In the genomic region with DNA sequence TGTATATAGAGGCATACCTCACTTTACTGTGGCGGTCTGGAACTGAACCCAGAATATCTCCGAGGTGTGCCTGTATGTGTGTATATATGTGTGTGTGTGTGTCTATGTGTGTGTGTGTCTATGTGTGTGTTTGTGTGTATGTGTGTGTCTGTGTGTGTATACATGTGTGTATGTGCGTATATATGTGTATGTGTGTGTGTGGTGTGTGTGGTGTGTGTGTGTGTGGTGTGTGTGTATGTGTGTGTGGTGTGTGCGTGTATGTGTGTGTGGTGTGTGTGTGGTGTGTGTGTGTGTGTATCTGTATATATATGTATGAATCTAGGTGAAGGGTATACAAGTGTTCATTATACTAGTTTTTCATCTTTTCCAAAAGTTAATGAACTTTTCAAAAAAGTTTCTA, we compare ENCODE assay signal across 17 cellular contexts. TPM values are rescaled to one million over a fixed set of nuclear protein-coding genes. Genes with fewer than 3 reads are reported as not detected.
A peak's percentile ranks its signal among the peaks of the same experiment; 100 is the strongest.
DNase-seq lines count a peak whose midpoint lies in the region; ATAC-seq, FAIRE-seq and TF ChIP-seq lines count a peak whose summit lies in the region.
"Had no signal": no experiment of that assay in that cellular context is flagged by ENCODE, and none has a peak within 500 bp of the region (broad histone marks: within the 10 kb centered on the region; RNA-seq: fewer than 3 reads in every experiment).

No MANE protein-coding gene starts in this region.

- H3K4me3 Mint-ChIP-seq in WTC11 (no peak overlapping the region), osteocyte (ENCODE audit: unreplicated experiment) (no peak overlapping the region)
- H3K4me3 Mint-ChIP-seq: CD4-positive, alpha-beta T cell had no signal

- H2AFZ ChIP-seq in endothelial cell of umbilical vein (ENCODE audit: low read depth, low read length), result no peak overlapping the region

- ATAC-seq in WTC11, result no peak
- ATAC-seq in gastrocnemius medialis, result no peak
- ATAC-seq in HG03460 (IDR thresholded peaks at IDR 0.05; ENCODE audit: unreplicated experiment), result no peak
- no peak for ATAC-seq in GM18517 (IDR thresholded peaks at IDR 0.05; ENCODE audit: unreplicated experiment)
- no peak for ATAC-seq in GM21786 (IDR thresholded peaks at IDR 0.05; ENCODE audit: unreplicated experiment)

- no peaks in the 10 kb centered on the region for H4K20me1 ChIP-seq in endothelial cell of umbilical vein (replicated peaks; ENCODE audit: control insufficient read depth, extremely low read depth, insufficient read depth, low read length)

- dilution Hi-C loops in endothelial cell of umbilical vein (cut with MboI; ENCODE audit: extremely low pct_ligation_motif_present, low sequenced_read_pairs), result no loop called here

- in situ Hi-C loops in gastrocnemius medialis (cut with MboI; ENCODE audit: low sequenced_read_pairs in 4 of 4), result loop anchor here in 2 of 4 donors (25.0 kb wide), 2 partner anchors 349 to 451 kb away; a partner anchor contains a TSS

- no TSS peak for BruUV-seq in endothelial cell of umbilical vein (replicated peaks; lab: Mats Ljungman, UMichigan)

- no peaks in the 10 kb centered on the region for H3K36me3 ChIP-seq in endothelial cell of umbilical vein (ENCODE audit: control insufficient read depth in 2 of 2, extremely low read depth in 1 of 2, insufficient read depth in 2 of 2, low read length in 2 of 2)
- no peaks in the 10 kb centered on the region for H3K36me3 ChIP-seq in gastrocnemius medialis

- DNase-seq in GM18507 (ENCODE audit: extremely low spot score, insufficient read length, low read depth) (no peak), WTC11 (ENCODE audit: low spot score) (no peak), endothelial cell of umbilical vein (ENCODE audit: low read depth, low spot score) (no peak), gastrocnemius medialis (no peak), osteocyte (ENCODE audit: extremely low spot score, unreplicated experiment) (no peak)
- DNase-seq: Calu3; CD4-positive, alpha-beta T cell; DMS53; KBM-7; NCI-H1436; NCI-H2029; NCI-H748 treated with DMSO at 0.1 percent for 48 hours; RPMI8226 had no signal

- H3K4me1 Mint-ChIP-seq in WTC11 (peaks cover 33% of the 10 kb centered on the region), osteocyte (ENCODE audit: unreplicated experiment) (peaks cover 21% of the 10 kb centered on the region)

- TF ChIP-seq CTCF in WTC11 (IDR thresholded peaks at IDR 0.05) (no peak), endothelial cell of umbilical vein (IDR thresholded peaks at IDR 0.05; ENCODE audit: extremely low read depth in 1 of 2, insufficient read depth in 1 of 2, low read depth in 1 of 2, low read length in 2 of 2) (no peak), gastrocnemius medialis (IDR thresholded peaks at IDR 0.05 in 4 of 5, conservative IDR thresholded peaks at IDR 0.05 in 1 of 5) (no peak), osteocyte (IDR thresholded peaks at IDR 0.05) (no peak)

- FAIRE-seq in GM18507 (lab: Jason Lieb, UNC) (peak; percentile 21), endothelial cell of umbilical vein (lab: Jason Lieb, UNC) (peak; percentile 24)

- H3K27me3 ChIP-seq in endothelial cell of umbilical vein (ENCODE audit: control insufficient read depth in 2 of 2, insufficient read depth in 2 of 2, low read length in 2 of 2) (no peaks in the 10 kb centered on the region), gastrocnemius medialis (no peaks in the 10 kb centered on the region)

- TF ChIP-seq POLR2A in endothelial cell of umbilical vein (IDR thresholded peaks at IDR 0.05; ENCODE audit: low read depth, low read length) (no peak), gastrocnemius medialis (IDR thresholded peaks at IDR 0.05) (no peak)

- H3K36me3 Mint-ChIP-seq in WTC11, result peaks cover 13% of the 10 kb centered on the region
- H3K36me3 Mint-ChIP-seq in osteocyte (ENCODE audit: unreplicated experiment), result peaks cover 19% of the 10 kb centered on the region

- intact Hi-C loops in endothelial cell of umbilical vein (cut with micrococcal nuclease), result no loop called here
- intact Hi-C loops in gastrocnemius medialis (cut with DNase I; ENCODE audit: low total_unique reads), result no loop called here

- CTCF ChIA-PET in WTC11 (lab: Charles Lee), result interaction anchor here (1.4 to 2.0 kb wide), 2 partner anchors 37 to 207 kb away, joined by 4 to 7 read pairs; a partner anchor contains a TSS
- CTCF ChIA-PET in endothelial cell of umbilical vein (lab: Charles Lee), result interaction anchor here (2.1 kb wide), 1 partner anchor 207 kb away, joined by 14 read pairs; no protein-coding TSS in a partner anchor

- H3K4me1 ChIP-seq in endothelial cell of umbilical vein (ENCODE audit: control insufficient read depth, extremely low read depth, insufficient read depth, low read length) (peaks cover 9% of the 10 kb centered on the region), gastrocnemius medialis (peaks cover 19 to 28% of the 10 kb centered on the region in 2 donors)

- H3K9me3 Mint-ChIP-seq in WTC11 (no peaks in the 10 kb centered on the region), osteocyte (ENCODE audit: unreplicated experiment) (no peaks in the 10 kb centered on the region)
- H3K9me3 Mint-ChIP-seq: CD4-positive, alpha-beta T cell had no signal

- H3K9me3 ChIP-seq in endothelial cell of umbilical vein (replicated peaks; ENCODE audit: control insufficient read depth, insufficient read depth, low read length), result no peaks in the 10 kb centered on the region
- no peaks in the 10 kb centered on the region for H3K9me3 ChIP-seq in gastrocnemius medialis

- H3K9me1 ChIP-seq in endothelial cell of umbilical vein (replicated peaks; ENCODE audit: control insufficient read depth, extremely low read depth, insufficient read depth, low read length), result no peaks in the 10 kb centered on the region

- H3K79me2 ChIP-seq in endothelial cell of umbilical vein (ENCODE audit: control insufficient read depth, insufficient read depth, low read length), result peaks cover under 1% of the 10 kb centered on the region

- no peak overlapping the region for H3K9ac ChIP-seq in endothelial cell of umbilical vein (replicated peaks; ENCODE audit: extremely low read depth, insufficient read depth, low read length)

- H3K4me3 ChIP-seq in endothelial cell of umbilical vein (replicated peaks in 1 of 3; ENCODE audit: insufficient read depth in 1 of 3, low read depth in 1 of 3, low read length in 3 of 3) (no peak overlapping the region), gastrocnemius medialis (no peak overlapping the region)

- POLR2A ChIA-PET in WTC11 (lab: Charles Lee), result no interaction called here
- POLR2A ChIA-PET in endothelial cell of umbilical vein (lab: Charles Lee), result no interaction called here

- H3K27ac ChIP-seq in endothelial cell of umbilical vein (ENCODE audit: insufficient read depth, low read depth, low read length), result no peak overlapping the region
- H3K27ac ChIP-seq in gastrocnemius medialis, result peak overlapping the region in 3 of 4 donors; percentile 12 to 90 (median 81)
- H3K27ac ChIP-seq: HL-60 had no signal

- H3K27me3 Mint-ChIP-seq in WTC11 (ENCODE audit: low read depth) (no peaks in the 10 kb centered on the region), osteocyte (ENCODE audit: unreplicated experiment) (no peaks in the 10 kb centered on the region)
- H3K27me3 Mint-ChIP-seq: CD4-positive, alpha-beta T cell had no signal

- no peak overlapping the region for H3K4me2 ChIP-seq in endothelial cell of umbilical vein (ENCODE audit: insufficient read depth, low read length)

- H3K27ac Mint-ChIP-seq in WTC11 (peak overlapping the region; percentile 58; the same call in 1 of the 2 replicates), osteocyte (ENCODE audit: unreplicated experiment) (no peak overlapping the region)
- H3K27ac Mint-ChIP-seq: CD4-positive, alpha-beta T cell had no signal

TF ChIP-seq in endothelial cell of umbilical vein, 7 proteins besides CTCF, POLR2A, EP300 and RAD21:
- TF ChIP-seq EZH2 (IDR thresholded peaks at IDR 0.05; ENCODE audit: borderline replicate concordance, low read depth, low read length, severe bottlenecking) (no peak), POLR2AphosphoS5 (IDR thresholded peaks at IDR 0.05; ENCODE audit: insufficient read depth, low read depth, low read length) (no peak), GATA2 (IDR thresholded peaks at IDR 0.05; ENCODE audit: insufficient read depth, insufficient read length, low read depth, low read length) (no peak)
- TF ChIP-seq, protein P1, sequence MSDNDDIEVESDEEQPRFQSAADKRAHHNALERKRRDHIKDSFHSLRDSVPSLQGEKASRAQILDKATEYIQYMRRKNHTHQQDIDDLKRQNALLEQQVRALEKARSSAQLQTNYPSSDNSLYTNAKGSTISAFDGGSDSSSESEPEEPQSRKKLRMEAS (IDR thresholded peaks at IDR 0.05; ENCODE audit: insufficient read depth, insufficient read length), result no peak

RNA-seq across cellular contexts. Expression of a gene that starts 4.2 kb away (rescaled TPM):
- total RNA-seq in WTC11 (2021), result 35.3 to 39.9 TPM (median 35.8 TPM) in 3 replicates
- total RNA-seq in endothelial cell of umbilical vein, result 39.1 and 40.8 TPM in 2 replicates
- 22.5 and 22.6 TPM in 2 replicates for polyA plus RNA-seq in endothelial cell of umbilical vein
- 8.2 and 10.3 TPM in 2 replicates for polyA plus RNA-seq in endothelial cell of umbilical vein (2011; cell fraction: cytosol; rRNA removed)
- polyA plus RNA-seq in endothelial cell of umbilical vein (2011; cell fraction: nucleus; rRNA removed), result 90.6 and 118 TPM in 2 replicates
- polyA plus RNA-seq in endothelial cell of umbilical vein (2012), result 29.5 and 42.1 TPM in 2 replicates
- 16.8 and 19.1 TPM in 2 replicates for polyA minus RNA-seq in endothelial cell of umbilical vein
- 16.6 TPM for polyA minus RNA-seq in endothelial cell of umbilical vein (2011; cell fraction: cytosol; rRNA and poly(A)+ RNA removed)
- 16.9 and 35.5 TPM in 2 replicates for polyA minus RNA-seq in endothelial cell of umbilical vein (2011; cell fraction: nucleus; rRNA and poly(A)+ RNA removed)
- 10 to 100 TPM; 18.1 to 51.5 (median 34.3) TPM for total RNA-seq in gastrocnemius medialis
- total RNA-seq in osteocyte, result 13.1 and 13.6 TPM in 2 replicates

RNA-seq across cellular contexts. Expression of a gene that starts 37.3 kb away (rescaled TPM):
- total RNA-seq in WTC11 (2021) (89.1 to 116 TPM (median 113 TPM) in 3 replicates), endothelial cell of umbilical vein (58.5 and 63.5 TPM in 2 replicates), gastrocnemius medialis (10 to 100 TPM in 3 of 4 donors, 1 to 10 TPM in 1; 9.2 to 34.3 (median 20.4) TPM), osteocyte (66.9 and 67.0 TPM in 2 replicates)
- polyA plus RNA-seq in endothelial cell of umbilical vein, result 33.0 and 43.1 TPM in 2 replicates
- 36.8 and 43.5 TPM in 2 replicates for polyA plus RNA-seq in endothelial cell of umbilical vein (2011; cell fraction: cytosol; rRNA removed)
- polyA plus RNA-seq in endothelial cell of umbilical vein (2011; cell fraction: nucleus; rRNA removed), result 138 and 200 TPM in 2 replicates
- 60.7 and 62.4 TPM in 2 replicates for polyA plus RNA-seq in endothelial cell of umbilical vein (2012)
- 52.1 and 74.7 TPM in 2 replicates for polyA minus RNA-seq in endothelial cell of umbilical vein
- polyA minus RNA-seq in endothelial cell of umbilical vein (2011; cell fraction: cytosol; rRNA and poly(A)+ RNA removed), result 15.7 TPM
- polyA minus RNA-seq in endothelial cell of umbilical vein (2011; cell fraction: nucleus; rRNA and poly(A)+ RNA removed), result 39.8 and 43.1 TPM in 2 replicates
